In the genomic region with DNA sequence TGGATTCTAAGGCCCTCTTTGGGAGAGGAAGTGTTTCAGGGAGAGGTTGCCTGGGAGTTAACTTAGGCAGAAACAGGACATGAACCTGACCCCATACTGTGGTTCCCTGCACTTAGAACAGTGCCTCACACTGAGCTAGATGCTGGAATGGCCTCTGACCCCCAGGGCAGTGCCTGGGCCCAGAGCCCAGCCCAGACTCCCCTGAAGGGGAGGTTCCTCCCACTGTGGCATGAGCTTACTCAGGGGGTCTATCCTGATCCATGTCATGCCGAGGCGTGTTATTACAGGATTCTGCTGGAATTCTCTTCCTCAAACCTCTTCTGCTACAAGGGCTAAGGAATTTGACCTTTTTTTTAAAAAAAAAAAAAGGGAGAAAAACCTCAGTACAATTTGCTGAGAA, we compare ENCODE assay signal across 10 cellular contexts.
DNase-seq lines count a peak whose midpoint lies in the region; ATAC-seq and TF ChIP-seq lines count a peak whose summit lies in the region.
"Had no signal": no experiment of that assay in that cellular context is flagged by ENCODE, and none has a peak within 500 bp of the region (broad histone marks: within the 10 kb centered on the region; RNA-seq: fewer than 3 reads in every experiment).

No MANE protein-coding gene starts in this region.

- H3F3A ChIP-seq in neural cell (ENCODE audit: insufficient read depth, low read length, poor library complexity, severe bottlenecking): no peaks in the 10 kb centered on the region
- no peaks in the 10 kb centered on the region for H3F3A ChIP-seq in PC-3 (ENCODE audit: low read length, unreplicated experiment)

- H3K4me2 ChIP-seq in neural cell (ENCODE audit: low read length): no peak overlapping the region
- no peak overlapping the region for H3K4me2 ChIP-seq in PC-3 (ENCODE audit: low read length)

- H3K9me2 ChIP-seq in neural cell (ENCODE audit: insufficient read depth, low read length): no peaks in the 10 kb centered on the region
- H3K9me2 ChIP-seq in PC-3 (replicated peaks; ENCODE audit: low read length): no peaks in the 10 kb centered on the region

- POLR2A ChIA-PET in MCF 10A (lab: Yijun Ruan, JAX): interaction anchor here (0.7 kb wide), 1 partner anchor 291 kb away, joined by 3 read pairs; no protein-coding TSS in a partner anchor
- POLR2A ChIA-PET in PC-3 (lab: Charles Lee; ENCODE audit: unreplicated experiment): interaction anchor here (0.7 kb wide), 1 partner anchor 19 kb away, joined by 9 read pairs; no protein-coding TSS in a partner anchor
- POLR2A ChIA-PET in GM10248 (lab: Yijun Ruan, JAX): no interaction called here

- intact Hi-C loops in breast epithelium (cut with DNase I; ENCODE audit: low total_unique reads): no loop called here
- intact Hi-C loops in MCF 10A (cut with micrococcal nuclease): loop anchor here (10.0 kb wide), 1 partner anchor 157 kb away; no protein-coding TSS in a partner anchor
- intact Hi-C loops in PC-3 (cut with micrococcal nuclease): no loop called here
- intact Hi-C loops in lower leg skin (cut with DNase I; ENCODE audit: low total_unique reads): no loop called here

- no peaks in the 10 kb centered on the region for H3K9me3 Mint-ChIP-seq in MCF 10A (ENCODE audit: unreplicated experiment)

- H4K20me1 ChIP-seq in neural cell (ENCODE audit: insufficient read depth) (peaks cover 12% of the 10 kb centered on the region), PC-3 (ENCODE audit: low read length) (no peaks in the 10 kb centered on the region)

- no peak overlapping the region for H3K4me3 ChIP-seq in breast epithelium
- H3K4me3 ChIP-seq in neural cell (ENCODE audit: low read length): no peak overlapping the region
- no peak overlapping the region for H3K4me3 ChIP-seq in upper lobe of left lung
- H3K4me3 ChIP-seq in PC-3 (ENCODE audit: low read length): no peak overlapping the region
- no peak overlapping the region for H3K4me3 ChIP-seq in lower leg skin (ENCODE audit: low read depth, poor library complexity, severe bottlenecking)

- no peak for TF ChIP-seq POLR2A in breast epithelium (IDR thresholded peaks at IDR 0.05)
- TF ChIP-seq POLR2A in upper lobe of left lung (IDR thresholded peaks at IDR 0.05): no peak
- no peak for TF ChIP-seq POLR2A in lower leg skin (IDR thresholded peaks at IDR 0.05)

- TF ChIP-seq EP300 in neural cell (conservative IDR thresholded peaks at IDR 0.05; ENCODE audit: poor library complexity, severe bottlenecking) (no peak), upper lobe of left lung (IDR thresholded peaks at IDR 0.05) (no peak)

- H3K4me1 ChIP-seq in breast epithelium (peaks cover 13 to 35% of the 10 kb centered on the region in 2 donors), upper lobe of left lung (peaks cover 35 to 45% (median 37%) of the 10 kb centered on the region in 4 donors), PC-3 (ENCODE audit: insufficient read depth, low read length) (no peaks in the 10 kb centered on the region)

- TF ChIP-seq CTCF in breast epithelium (IDR thresholded peaks at IDR 0.05): no peak
- TF ChIP-seq CTCF in MCF 10A (IDR thresholded peaks at IDR 0.05; ENCODE audit: unreplicated experiment): no peak
- TF ChIP-seq CTCF in neural cell (IDR thresholded peaks at IDR 0.05; ENCODE audit: poor library complexity, severe bottlenecking): no peak
- no peak for TF ChIP-seq CTCF in upper lobe of left lung (IDR thresholded peaks at IDR 0.05)
- TF ChIP-seq CTCF in PC-3 (conservative IDR thresholded peaks at IDR 0.05; ENCODE audit: low read depth, low read length): no peak
- no peak for TF ChIP-seq CTCF in lower leg skin (IDR thresholded peaks at IDR 0.05)
- no peak for TF ChIP-seq CTCF in GM10248 (IDR thresholded peaks at IDR 0.05; ENCODE audit: control extremely low read depth, extremely low read depth, low read depth, missing control alignments)

- no peak overlapping the region for H3K9ac ChIP-seq in neural cell (ENCODE audit: low read length)
- no peak overlapping the region for H3K9ac ChIP-seq in PC-3 (ENCODE audit: low read length)

- no peaks in the 10 kb centered on the region for H3K36me3 ChIP-seq in breast epithelium
- H3K36me3 ChIP-seq in neural cell (ENCODE audit: insufficient read depth, low read length): no peaks in the 10 kb centered on the region
- H3K36me3 ChIP-seq in upper lobe of left lung: no peaks in the 10 kb centered on the region
- H3K36me3 ChIP-seq in PC-3 (ENCODE audit: low read depth, low read length): no peaks in the 10 kb centered on the region

- 68 to 97% methylated on average over 2 of the region's 2 CpGs for WGBS in upper lobe of left lung, 2 donors
- WGBS in lower leg skin, 2 donors: 78 to 96% methylated on average over 2 of the region's 2 CpGs

- no TSS peak for BruUV-seq in MCF 10A (replicated peaks; lab: Mats Ljungman, UMichigan)
- no TSS peak for BruUV-seq in PC-3 (replicated peaks; lab: Mats Ljungman, UMichigan)

- no peak overlapping the region for H2AFZ ChIP-seq in neural cell (ENCODE audit: low read depth, low read length)
- no peak overlapping the region for H2AFZ ChIP-seq in PC-3 (ENCODE audit: low read length)

- H3K4me3 Mint-ChIP-seq in MCF 10A (ENCODE audit: unreplicated experiment): no peak overlapping the region
- H3K4me3 Mint-ChIP-seq: activated naive CD8-positive, alpha-beta T cell had no signal

- H3K9me3 ChIP-seq in breast epithelium (no peaks in the 10 kb centered on the region), neural cell (ENCODE audit: low read length) (no peaks in the 10 kb centered on the region), upper lobe of left lung (no peaks in the 10 kb centered on the region), PC-3 (ENCODE audit: low read length) (no peaks in the 10 kb centered on the region)

- H3K27me3 Mint-ChIP-seq in MCF 10A (ENCODE audit: insufficient read depth, unreplicated experiment): no peaks in the 10 kb centered on the region
- H3K27me3 Mint-ChIP-seq: activated naive CD8-positive, alpha-beta T cell had no signal

- H3K79me2 ChIP-seq in neural cell (replicated peaks; ENCODE audit: insufficient read depth, low read length): peaks cover 37% of the 10 kb centered on the region
- no peaks in the 10 kb centered on the region for H3K79me2 ChIP-seq in PC-3 (ENCODE audit: low read length)

- no peak for ATAC-seq in upper lobe of left lung (ENCODE audit: low FRiP score in 2 of 2)
- no peak for ATAC-seq in PC-3

- H3K27me3 ChIP-seq in breast epithelium (no peaks in the 10 kb centered on the region), neural cell (ENCODE audit: insufficient read depth, low read depth, low read length) (no peaks in the 10 kb centered on the region), upper lobe of left lung (no peaks in the 10 kb centered on the region), PC-3 (ENCODE audit: low read length) (no peaks in the 10 kb centered on the region)

- H3K4me1 Mint-ChIP-seq in MCF 10A (ENCODE audit: insufficient read depth, unreplicated experiment): no peaks in the 10 kb centered on the region

- peaks cover 5% of the 10 kb centered on the region for H3K36me3 Mint-ChIP-seq in MCF 10A (ENCODE audit: insufficient read depth, unreplicated experiment)

- DNase-seq in breast epithelium (ENCODE audit: low spot score in 2 of 2) (no peak), MCF 10A (ENCODE audit: unreplicated experiment) (no peak), hepatic stellate cell (ENCODE audit: low spot score) (peak; percentile 62), upper lobe of left lung (no peak), PC-3 (no peak), lower leg skin (ENCODE audit: low spot score in 2 of 2) (no peak), GM10248 (ENCODE audit: extremely low spot score) (no peak)
- DNase-seq: T-helper 2 cell had no signal

- no peak overlapping the region for H3K27ac Mint-ChIP-seq in MCF 10A (ENCODE audit: low read depth, unreplicated experiment)

- TF ChIP-seq RAD21 in neural cell (conservative IDR thresholded peaks at IDR 0.05): no peak

- H3K27ac ChIP-seq in breast epithelium (peak overlapping the region; percentile 85 to 95), neural cell (ENCODE audit: low read length) (peak overlapping the region; percentile 16), upper lobe of left lung (peak overlapping the region; percentile 81 to 93 (median 86)), PC-3 (ENCODE audit: low read length) (no peak overlapping the region)

- CTCF ChIA-PET in MCF 10A (lab: Yijun Ruan, JAX) (interaction anchor here (0.6 to 0.8 kb wide), 3 partner anchors 8 to 331 kb away, joined by 3 read pairs; no protein-coding TSS in a partner anchor), PC-3 (lab: Charles Lee) (no interaction called here), GM10248 (lab: Yijun Ruan, JAX) (interaction anchor here (1.2 kb wide), 1 partner anchor 11 kb away, joined by 3 read pairs; no protein-coding TSS in a partner anchor)

TF ChIP-seq in neural cell, 6 proteins besides CTCF, POLR2A, EP300 and RAD21:
- no peak for TF ChIP-seq POLR2AphosphoS5 (IDR thresholded peaks at IDR 0.05)
- TF ChIP-seq, protein P1, sequence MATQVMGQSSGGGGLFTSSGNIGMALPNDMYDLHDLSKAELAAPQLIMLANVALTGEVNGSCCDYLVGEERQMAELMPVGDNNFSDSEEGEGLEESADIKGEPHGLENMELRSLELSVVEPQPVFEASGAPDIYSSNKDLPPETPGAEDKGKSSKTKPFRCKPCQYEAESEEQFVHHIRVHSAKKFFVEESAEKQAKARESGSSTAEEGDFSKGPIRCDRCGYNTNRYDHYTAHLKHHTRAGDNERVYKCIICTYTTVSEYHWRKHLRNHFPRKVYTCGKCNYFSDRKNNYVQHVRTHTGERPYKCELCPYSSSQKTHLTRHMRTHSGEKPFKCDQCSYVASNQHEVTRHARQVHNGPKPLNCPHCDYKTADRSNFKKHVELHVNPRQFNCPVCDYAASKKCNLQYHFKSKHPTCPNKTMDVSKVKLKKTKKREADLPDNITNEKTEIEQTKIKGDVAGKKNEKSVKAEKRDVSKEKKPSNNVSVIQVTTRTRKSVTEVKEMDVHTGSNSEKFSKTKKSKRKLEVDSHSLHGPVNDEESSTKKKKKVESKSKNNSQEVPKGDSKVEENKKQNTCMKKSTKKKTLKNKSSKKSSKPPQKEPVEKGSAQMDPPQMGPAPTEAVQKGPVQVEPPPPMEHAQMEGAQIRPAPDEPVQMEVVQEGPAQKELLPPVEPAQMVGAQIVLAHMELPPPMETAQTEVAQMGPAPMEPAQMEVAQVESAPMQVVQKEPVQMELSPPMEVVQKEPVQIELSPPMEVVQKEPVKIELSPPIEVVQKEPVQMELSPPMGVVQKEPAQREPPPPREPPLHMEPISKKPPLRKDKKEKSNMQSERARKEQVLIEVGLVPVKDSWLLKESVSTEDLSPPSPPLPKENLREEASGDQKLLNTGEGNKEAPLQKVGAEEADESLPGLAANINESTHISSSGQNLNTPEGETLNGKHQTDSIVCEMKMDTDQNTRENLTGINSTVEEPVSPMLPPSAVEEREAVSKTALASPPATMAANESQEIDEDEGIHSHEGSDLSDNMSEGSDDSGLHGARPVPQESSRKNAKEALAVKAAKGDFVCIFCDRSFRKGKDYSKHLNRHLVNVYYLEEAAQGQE (IDR thresholded peaks at IDR 0.05; ENCODE audit: borderline replicate concordance): no peak
- TF ChIP-seq EZH2 (IDR thresholded peaks at IDR 0.05; ENCODE audit: borderline replicate concordance, insufficient read depth, low read length, poor library complexity, severe bottlenecking): no peak
- no peak for TF ChIP-seq MXI1 (conservative IDR thresholded peaks at IDR 0.05; ENCODE audit: poor library complexity, severe bottlenecking)
- no peak for TF ChIP-seq SMC3 (conservative IDR thresholded peaks at IDR 0.05; ENCODE audit: poor library complexity)
- TF ChIP-seq TAF1 (IDR thresholded peaks at IDR 0.05; ENCODE audit: low read depth): no peak
